ENCODE assay signal across 29 cellular contexts in the genomic region with DNA sequence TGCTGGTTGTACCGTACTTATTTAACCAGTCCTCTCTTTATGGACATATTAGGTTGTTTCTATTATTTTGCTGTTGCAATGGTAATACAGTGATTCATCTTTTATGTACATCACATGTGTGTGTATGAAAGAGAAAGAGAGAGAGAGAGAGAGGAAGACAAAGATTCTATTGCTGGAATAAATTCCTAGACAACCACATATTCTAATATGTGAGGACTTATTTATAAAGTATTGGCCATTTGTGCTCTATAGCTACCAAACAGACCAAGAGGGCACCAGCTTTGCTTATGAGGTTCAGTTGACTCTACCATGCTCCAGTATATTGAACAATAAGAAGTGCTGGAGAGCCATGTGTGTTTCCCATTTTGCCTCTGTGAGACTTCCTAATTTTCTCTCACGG.
"Had no signal": no experiment of that assay in that cellular context is flagged by ENCODE, and none has a peak within 500 bp of the region (broad histone marks: within the 10 kb centered on the region; RNA-seq: fewer than 3 reads in every experiment).

No MANE protein-coding gene starts in this region.

- DNase-seq: activated CD4-positive, alpha-beta memory T cell treated with anti-CD3 and anti-CD28 coated beads, Interleukin-2, amount 10 ng/mL, durations not matched to agents 7 days and 5 days; activated CD4-positive, alpha-beta T cell treated with anti-CD3 and anti-CD28 coated beads for 4 hours; activated CD4-positive, alpha-beta T cell treated with anti-CD3 and anti-CD28 coated beads, Interleukin-2, amount 10 ng/mL, durations not matched to agents 7 days and 5 days; activated CD4-positive, alpha-beta T cell treated with anti-CD3 and anti-CD28 coated beads, Interleukin-2, amount 50 U/mL, for 4 hours; activated CD4-positive, CD25-positive, alpha-beta regulatory T cell; activated CD4-positive, CD25-positive, alpha-beta regulatory T cell treated with anti-CD3 and anti-CD28 coated beads, Interleukin-2, amount 50 U/mL, for 72 hours; activated CD8-positive, alpha-beta memory T cell treated with anti-CD3 and anti-CD28 coated beads, Interleukin-2, amount 50 U/mL, for 48 hours; activated effector memory CD4-positive, alpha-beta T cell treated with Interleukin-2 at 50 U/mL for 16 hours; activated gamma-delta T cell treated with Interleukin-2 at 50 U/mL for 16 hours; activated naive CD4-positive, alpha-beta T cell treated with anti-CD3 and anti-CD28 coated beads, Interleukin-2, amount 50 U/mL, for 16 hours; activated naive CD4-positive, alpha-beta T cell treated with Interleukin-2 at 50 U/mL for 16 hours; activated T-cell treated with anti-CD3 and anti-CD28 coated beads for 4 hours; activated T-cell treated with anti-CD3 and anti-CD28 coated beads, Interleukin-2, amount 50 U/mL, for 24 hours; amniotic stem cell; anterior cingulate cortex; brain microvascular endothelial cell; caudate nucleus; cortex of kidney; dermis blood vessel endothelial cell; effector CD4-positive, alpha-beta T cell; effector memory CD8-positive, alpha-beta T cell; erythroblast; head of caudate nucleus; T-helper 2 cell had no signal

- H3K4me1 ChIP-seq: esophagus muscularis mucosa, foreskin keratinocyte, gastroesophageal sphincter had no signal

- H3K4me3 ChIP-seq: esophagus muscularis mucosa, gastroesophageal sphincter had no signal

- FAIRE-seq: astrocyte, colon had no signal

- H3K27ac ChIP-seq: brain microvascular endothelial cell, esophagus muscularis mucosa, foreskin keratinocyte, gastroesophageal sphincter had no signal

- H3K36me3 ChIP-seq: brain microvascular endothelial cell, esophagus muscularis mucosa, gastroesophageal sphincter had no signal

- H3K27me3 ChIP-seq: brain microvascular endothelial cell, esophagus muscularis mucosa, foreskin keratinocyte, gastroesophageal sphincter had no signal
